Comparison of ENCODE assay signal across 24 cellular contexts in genomic region chr7:51620690-51621089, GRCh38.
DNase-seq lines count a peak whose midpoint lies in the region; ATAC-seq and TF ChIP-seq lines count a peak whose summit lies in the region.
"Had no signal": no experiment of that assay in that cellular context is flagged by ENCODE, and none has a peak within 500 bp of the region (broad histone marks: within the 10 kb centered on the region; RNA-seq: fewer than 3 reads in every experiment).

No MANE protein-coding gene starts in this region.

- peak; percentile 68 for ATAC-seq in GM23338
- ATAC-seq: CD8-positive, alpha-beta T cell; esophagus mucosa; PC-3; Right ventricle myocardium inferior; sciatic nerve had no signal

- H3K36me3 Mint-ChIP-seq in GM23338 (ENCODE audit: low read depth) (peaks cover 23% of the 10 kb centered on the region), osteocyte (ENCODE audit: unreplicated experiment) (no peaks in the 10 kb centered on the region)
- H3K36me3 Mint-ChIP-seq: CD8-positive, alpha-beta T cell had no signal

- no peak overlapping the region for H3K4me2 ChIP-seq in GM23338
- no peak overlapping the region for H3K4me2 ChIP-seq in OCI-LY1 (ENCODE audit: low read length)

- H4K20me1 ChIP-seq in GM23338 (replicated peaks; ENCODE audit: insufficient read depth) (no peaks in the 10 kb centered on the region), OCI-LY1 (ENCODE audit: insufficient read depth, low read length) (no peaks in the 10 kb centered on the region)

- no peak overlapping the region for H3K27ac Mint-ChIP-seq in GM23338
- H3K27ac Mint-ChIP-seq in osteocyte (ENCODE audit: unreplicated experiment), result no peak overlapping the region
- H3K27ac Mint-ChIP-seq: activated CD4-positive, alpha-beta memory T cell treated with anti-CD3 and anti-CD28 coated beads, Interleukin-2, amount 10 ng/mL, durations not matched to agents 7 days and 5 days; CD8-positive, alpha-beta T cell; stimulated activated naive CD8-positive, alpha-beta T cell treated with anti-CD3 and anti-CD28 coated beads, Interleukin-15, Interleukin-2, amounts not matched to agents 100 ng/mL and 50 ng/mL, for 24 hours; T-helper 2 cell treated with Interferon-gamma antibody and Interleukin-4, amounts not matched to agents 5 μg/mL and 100 μg/mL, for 36 hours had no signal

- H3F3A ChIP-seq in GM23338 (replicated peaks; ENCODE audit: low read depth), result no peaks in the 10 kb centered on the region
- H3F3A ChIP-seq in OCI-LY1 (ENCODE audit: insufficient read depth, low read length), result no peaks in the 10 kb centered on the region

- H2AFZ ChIP-seq in GM23338, result no peak overlapping the region
- no peak overlapping the region for H2AFZ ChIP-seq in OCI-LY1 (ENCODE audit: low read length)

- H3K4me1 Mint-ChIP-seq in GM23338 (no peaks in the 10 kb centered on the region; the same call in 2 of the 3 replicates), osteocyte (ENCODE audit: unreplicated experiment) (no peaks in the 10 kb centered on the region)
- H3K4me1 Mint-ChIP-seq: activated CD4-positive, alpha-beta memory T cell treated with anti-CD3 and anti-CD28 coated beads, Interleukin-2, amount 10 ng/mL, durations not matched to agents 7 days and 5 days had no signal

- no peaks in the 10 kb centered on the region for H3K27me3 ChIP-seq in BE2C
- no peaks in the 10 kb centered on the region for H3K27me3 ChIP-seq in GM23338 (ENCODE audit: insufficient read depth)
- H3K27me3 ChIP-seq in OCI-LY1 (ENCODE audit: insufficient read depth, low read length), result no peaks in the 10 kb centered on the region
- H3K27me3 ChIP-seq: neutrophil, testis had no signal

- H3K4me3 ChIP-seq in BE2C (ENCODE audit: low read depth, low read length) (no peak overlapping the region), GM23338 (no peak overlapping the region), OCI-LY1 (ENCODE audit: low read depth, low read length, poor library complexity, severe bottlenecking) (no peak overlapping the region)
- H3K4me3 ChIP-seq: prostate gland, testis had no signal

- peaks cover 27% of the 10 kb centered on the region for H3K9me3 Mint-ChIP-seq in GM23338
- peaks cover 47% of the 10 kb centered on the region for H3K9me3 Mint-ChIP-seq in osteocyte (ENCODE audit: unreplicated experiment)

- H3K27ac ChIP-seq in GM23338 (ENCODE audit: low read depth) (no peak overlapping the region), OCI-LY1 (ENCODE audit: low read depth, low read length, poor library complexity, severe bottlenecking) (no peak overlapping the region)
- H3K27ac ChIP-seq: neutrophil, prostate gland, testis had no signal

- no peak overlapping the region for H3K9ac ChIP-seq in OCI-LY1 (ENCODE audit: low read length)

- H3K79me2 ChIP-seq in GM23338 (replicated peaks; ENCODE audit: insufficient read depth), result no peaks in the 10 kb centered on the region
- no peaks in the 10 kb centered on the region for H3K79me2 ChIP-seq in OCI-LY1 (ENCODE audit: insufficient read depth, low read length)

- no peak overlapping the region for H3K4me3 Mint-ChIP-seq in GM23338
- H3K4me3 Mint-ChIP-seq in osteocyte (ENCODE audit: unreplicated experiment), result no peak overlapping the region
- H3K4me3 Mint-ChIP-seq: activated CD4-positive, alpha-beta memory T cell treated with anti-CD3 and anti-CD28 coated beads, Interleukin-2, amount 10 ng/mL, durations not matched to agents 7 days and 5 days; CD8-positive, alpha-beta T cell; stimulated activated naive CD8-positive, alpha-beta T cell treated with anti-CD3 and anti-CD28 coated beads, Interleukin-15, Interleukin-2, amounts not matched to agents 100 ng/mL and 50 ng/mL, for 24 hours; T-helper 2 cell treated with Interferon-gamma antibody and Interleukin-4, amounts not matched to agents 5 μg/mL and 100 μg/mL, for 36 hours had no signal

- H3K36me3 ChIP-seq in BE2C, result no peaks in the 10 kb centered on the region
- H3K36me3 ChIP-seq in GM23338 (ENCODE audit: insufficient read depth), result no peaks in the 10 kb centered on the region
- no peaks in the 10 kb centered on the region for H3K36me3 ChIP-seq in OCI-LY1 (ENCODE audit: insufficient read depth, low read length)
- H3K36me3 ChIP-seq: neutrophil, prostate gland had no signal

- peak; percentile 59 for TF ChIP-seq CTCF in BE2C (IDR thresholded peaks at IDR 0.05; ENCODE audit: low read depth, low read length)
- peak; percentile 24 to 43; a peak in 3 of 4 replicates for TF ChIP-seq CTCF in GM23338 (conservative IDR thresholded peaks at IDR 0.05; ENCODE audit: low read depth in 2 of 2)
- peak; percentile 27; the same call in 1 of the 2 replicates for TF ChIP-seq CTCF in OCI-LY1 (IDR thresholded peaks at IDR 0.05; ENCODE audit: low read length)
- no peak for TF ChIP-seq CTCF in osteocyte (IDR thresholded peaks at IDR 0.05)

- H3K9me2 ChIP-seq in GM23338 (ENCODE audit: insufficient read depth), result no peaks in the 10 kb centered on the region
- H3K9me2 ChIP-seq in OCI-LY1 (ENCODE audit: low read depth, low read length), result no peaks in the 10 kb centered on the region

- H3K4me1 ChIP-seq in BE2C (peaks cover 3% of the 10 kb centered on the region), GM23338 (ENCODE audit: insufficient read depth) (0 out of 2 replicates have a peak, but pooled peaks cover 5% of the 10 kb centered on the region), OCI-LY1 (ENCODE audit: insufficient read depth, low read length, severe bottlenecking) (no peaks in the 10 kb centered on the region)
- H3K4me1 ChIP-seq: prostate gland, testis had no signal

- H3K27me3 Mint-ChIP-seq in GM23338 (ENCODE audit: insufficient read depth, low read depth, poor library complexity) (no peaks in the 10 kb centered on the region), osteocyte (ENCODE audit: unreplicated experiment) (no peaks in the 10 kb centered on the region)
- H3K27me3 Mint-ChIP-seq: activated CD4-positive, alpha-beta memory T cell treated with anti-CD3 and anti-CD28 coated beads, Interleukin-2, amount 10 ng/mL, durations not matched to agents 7 days and 5 days; stimulated activated naive CD8-positive, alpha-beta T cell treated with anti-CD3 and anti-CD28 coated beads, Interleukin-15, Interleukin-2, amounts not matched to agents 100 ng/mL and 50 ng/mL, for 24 hours had no signal

- peak; percentile 46 for DNase-seq in BE2C
- DNase-seq in GM23338 (ENCODE audit: low spot score), result peak; percentile 58
- peak; percentile 26 for DNase-seq in iPS-NIHi11 (ENCODE audit: low spot score)
- DNase-seq in SIG-M5 treated with dmso at 0.1 percent for 504 hours (lab: John Stamatoyannopoulos, UW; ENCODE audit: unreplicated experiment), result no peak
- no peak for DNase-seq in SW 1271 (lab: John Stamatoyannopoulos, UW)
- no peak for DNase-seq in osteocyte (ENCODE audit: extremely low spot score, unreplicated experiment)
- DNase-seq: activated CD4-positive, alpha-beta memory T cell treated with anti-CD3 and anti-CD28 coated beads, Interleukin-2, amount 10 ng/mL, durations not matched to agents 7 days and 5 days; activated CD8-positive, alpha-beta memory T cell treated with anti-CD3 and anti-CD28 coated beads, Interleukin-2, amount 50 U/mL, for 4 hours; activated naive CD4-positive, alpha-beta T cell treated with Interleukin-2 at 50 U/mL for 16 hours; caudate nucleus; CD8-positive, alpha-beta T cell; Karpas-422; NK-92 treated with Interleukin-12 subunit alpha and Interleukin-12 subunit beta, amount 100 ng/mL, for 24 hours; PC-3; stimulated activated CD8-positive, alpha-beta memory T cell treated with anti-CD3 and anti-CD28 coated beads, Interleukin-4, amount 100 ng/mL, for 48 hours; testis had no signal

- H3K9me3 ChIP-seq in BE2C (no peaks in the 10 kb centered on the region; the same call in 1 of the 2 replicates), OCI-LY1 (ENCODE audit: low read length) (no peaks in the 10 kb centered on the region)
- H3K9me3 ChIP-seq: neutrophil, prostate gland, testis had no signal

TF ChIP-seq in GM23338, 12 proteins besides CTCF, POLR2A, EP300 and RAD21 (continues in another document):
- TF ChIP-seq EZH2phosphoT487 (IDR thresholded peaks at IDR 0.05; ENCODE audit: unreplicated experiment) (no peak), ZNF331 (CRISPR knock-in tag; IDR thresholded peaks at IDR 0.05; ENCODE audit: low read depth) (no peak), CREB1 (CRISPR knock-in tag; IDR thresholded peaks at IDR 0.05; ENCODE audit: low read depth) (no peak), REST (IDR thresholded peaks at IDR 0.05; ENCODE audit: unreplicated experiment) (no peak)

Comparison
In these comparisons a context has a peak if more than half of its experiments do, and no peak if none do; other contexts are left out.
1. DNase-seq: peak in BE2C (single experiment), GM23338 (single experiment) and iPS-NIHi11 (single experiment); none in SIG-M5 treated with dmso at 0.1 percent for 504 hours (single experiment), SW 1271 (0 of 2) and osteocyte (single experiment).